Comparison of ENCODE assay signal across 17 cellular contexts in genomic region chr2:186480991-186481390, GRCh38. TPM values are rescaled to one million over a fixed set of nuclear protein-coding genes. Genes with fewer than 3 reads are reported as not detected.
A peak's percentile ranks its signal among the peaks of the same experiment; 100 is the strongest.
DNase-seq lines count a peak whose midpoint lies in the region; ATAC-seq, FAIRE-seq and TF ChIP-seq lines count a peak whose summit lies in the region.
"Had no signal": no experiment of that assay in that cellular context is flagged by ENCODE, and none has a peak within 500 bp of the region (broad histone marks: within the 10 kb centered on the region; RNA-seq: fewer than 3 reads in every experiment).

No MANE protein-coding gene starts in this region.

- H3K27me3 ChIP-seq in bronchial epithelial cell (ENCODE audit: control insufficient read depth, insufficient read depth, low read length) (no peaks in the 10 kb centered on the region), foreskin keratinocyte (no peaks in the 10 kb centered on the region)

- no peak for TF ChIP-seq POLR2A in GM12892 (IDR thresholded peaks at IDR 0.05; ENCODE audit: low read depth, low read length)

- H3K4me1 ChIP-seq in foreskin keratinocyte = peaks cover 12% of the 10 kb centered on the region
- H3K4me1 ChIP-seq in mucosa of descending colon (ENCODE audit: low read depth) = peaks cover 5% of the 10 kb centered on the region

- FAIRE-seq in GM12892 (lab: Jason Lieb, UNC) = peak; percentile 36
- no peak for FAIRE-seq in bronchial epithelial cell (lab: Jason Lieb, UNC)
- FAIRE-seq: GM18507 had no signal

- H3K4me3 ChIP-seq in bronchial epithelial cell (ENCODE audit: low read depth, low read length) (no peak overlapping the region), mucosa of descending colon (no peak overlapping the region)
- H3K4me3 ChIP-seq: GM23338 had no signal

- TF ChIP-seq CTCF in bronchial epithelial cell (IDR thresholded peaks at IDR 0.05; ENCODE audit: insufficient read depth, low read length, severe bottlenecking) (no peak), foreskin keratinocyte (conservative IDR thresholded peaks at IDR 0.05) (no peak), mucosa of descending colon (IDR thresholded peaks at IDR 0.05) (no peak)

- H3K27ac ChIP-seq in foreskin keratinocyte = peak overlapping the region; percentile 29

- no peaks in the 10 kb centered on the region for H3K9me3 ChIP-seq in mucosa of descending colon

- intact Hi-C loops in mucosa of descending colon (cut with DNase I, micrococcal nuclease) = loop anchor here in 1 of 2 donors (10.0 kb wide), 1 partner anchor 114 kb away; the partner anchor contains the start of gene ITGAV
- intact Hi-C loops in sciatic nerve (cut with DNase I) = no loop called here

- ATAC-seq in foreskin keratinocyte (peak; percentile 40), mucosa of descending colon (no peak), sciatic nerve (no peak)
- ATAC-seq: GM23338, HCT116 had no signal

- no peak for DNase-seq in GM12892 (ENCODE audit: insufficient read length)
- peak; percentile 65 for DNase-seq in bronchial epithelial cell (ENCODE audit: low read depth)
- peak; percentile 71 to 89 for DNase-seq in foreskin keratinocyte
- no peak for DNase-seq in mucosa of descending colon
- DNase-seq in sciatic nerve (ENCODE audit: low spot score) = no peak
- DNase-seq in activated T-cell treated with anti-CD3 and anti-CD28 coated beads, Interleukin-2, amount 50 U/mL, for 48 hours = no peak
- DNase-seq: C1 segment of cervical spinal cord; Calu3; CD4-positive, alpha-beta memory T cell; COR-L47; DMS53; DMS79 treated with DMSO at 0.1 percent for 48 hours; GF-D8; H9 had no signal

- H3K36me3 ChIP-seq in bronchial epithelial cell (ENCODE audit: control insufficient read depth, insufficient read depth, low read length) (no peaks in the 10 kb centered on the region), mucosa of descending colon (ENCODE audit: low read depth) (no peaks in the 10 kb centered on the region)

RNA-seq across cellular contexts. Expression of gene ZC3H15, which starts 5.1 kb away (rescaled TPM):
- polyA plus RNA-seq in GM12892 (2012; ENCODE audit: missing spikeins) = 75.6 TPM
- total RNA-seq in bronchial epithelial cell (120 and 128 TPM in 2 replicates), foreskin keratinocyte (89.8 and 98.0 TPM in 2 replicates), mucosa of descending colon (10 to 100 TPM; 46.5 to 54.6 (median 48.2) TPM), sciatic nerve (53.5 TPM)
- 56.3 and 65.0 TPM in 2 replicates for polyA plus RNA-seq in foreskin keratinocyte

Comparison
In these comparisons a context has a peak if more than half of its experiments do, and no peak if none do; other contexts are left out.
1. DNase-seq: peak in bronchial epithelial cell (single experiment) and foreskin keratinocyte (2 of 2); none in GM12892 (single experiment), mucosa of descending colon (0 of 3), sciatic nerve (single experiment) and activated T-cell treated with anti-CD3 and anti-CD28 coated beads, Interleukin-2, amount 50 U/mL, for 48 hours (0 of 2).